In the genomic region with DNA sequence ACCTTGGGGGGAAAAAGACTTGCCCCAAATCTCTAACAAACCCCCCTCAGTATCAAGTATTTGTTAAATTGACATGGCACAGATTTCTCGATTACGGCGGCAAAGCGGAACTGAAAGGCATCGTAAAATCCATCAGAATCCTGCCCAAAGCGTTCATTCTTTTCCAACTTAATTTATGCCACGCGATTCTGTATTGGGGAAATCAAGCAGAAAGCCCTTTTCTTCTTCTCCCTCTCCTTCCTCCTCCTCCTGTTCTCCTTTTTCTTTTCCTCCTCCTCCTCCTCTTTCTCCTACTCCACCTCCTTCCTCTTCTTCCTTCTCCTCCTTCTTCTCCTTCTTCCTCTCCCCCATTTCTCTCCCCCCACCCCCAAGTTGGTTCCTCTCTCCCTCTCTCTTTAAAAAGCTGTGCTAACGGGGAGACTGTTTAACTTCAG, we compare ENCODE assay signal across 13 cellular contexts. TPM values are rescaled to one million over a fixed set of nuclear protein-coding genes. Genes with fewer than 3 reads are reported as not detected.
DNase-seq lines count a peak whose midpoint lies in the region; ATAC-seq and TF ChIP-seq lines count a peak whose summit lies in the region.
"Had no signal": no experiment of that assay in that cellular context is flagged by ENCODE, and none has a peak within 500 bp of the region (broad histone marks: within the 10 kb centered on the region; RNA-seq: fewer than 3 reads in every experiment).

No MANE protein-coding gene starts in this region.

- peaks cover 50% of the 10 kb centered on the region for H3K27me3 Mint-ChIP-seq in activated CD4-positive, alpha-beta memory T cell treated with anti-CD3 and anti-CD28 coated beads for 36 hours

- no peaks in the 10 kb centered on the region for H3K9me2 ChIP-seq in neural cell (ENCODE audit: insufficient read depth, low read length)

- no peak overlapping the region for H3K9ac ChIP-seq in IMR-90 (ENCODE audit: low read depth, low read length)
- peak overlapping the region; percentile 28 for H3K9ac ChIP-seq in neural cell (ENCODE audit: low read length)

- peaks cover 3% of the 10 kb centered on the region for H3F3A ChIP-seq in neural cell (ENCODE audit: insufficient read depth, low read length, poor library complexity, severe bottlenecking)

- TF ChIP-seq POLR2A in IMR-90 (IDR thresholded peaks at IDR 0.05; ENCODE audit: low read depth, low read length), result no peak

- no peaks in the 10 kb centered on the region for H3K36me3 ChIP-seq in IMR-90 (ENCODE audit: control insufficient read depth, insufficient read depth, low read length)
- H3K36me3 ChIP-seq in neural cell (ENCODE audit: insufficient read depth, low read length), result no peaks in the 10 kb centered on the region
- H3K36me3 ChIP-seq: ovary had no signal

- H3K4me1 ChIP-seq in IMR-90 (ENCODE audit: control insufficient read depth, insufficient read depth, low read length), result peaks cover 4% of the 10 kb centered on the region; the same call in 1 of the 2 replicates

- H3K9me3 ChIP-seq in IMR-90 (ENCODE audit: control insufficient read depth, insufficient read depth, low read length) (peaks cover 4% of the 10 kb centered on the region; the same call in 1 of the 2 replicates), neural cell (ENCODE audit: low read length) (no peaks in the 10 kb centered on the region)
- H3K9me3 ChIP-seq: ovary had no signal

- H3K56ac ChIP-seq in IMR-90 (ENCODE audit: extremely low read depth, insufficient read depth, low read length), result no peak overlapping the region

- CTCF ChIA-PET in IMR-90 (lab: Yijun Ruan, JAX), result interaction anchor here (0.7 to 1.8 kb wide), 3 partner anchors 462 to 504 kb away, joined by 3 to 9 read pairs (median 4); no protein-coding TSS in a partner anchor
- CTCF ChIA-PET in activated CD4-positive, alpha-beta memory T cell treated with anti-CD3 and anti-CD28 coated beads for 36 hours (lab: Charles Lee), result interaction anchor here (0.7 to 1.5 kb wide), 5 partner anchors 9 to 462 kb away, joined by 3 to 6 read pairs (median 3); no protein-coding TSS in a partner anchor

- no peak for ATAC-seq in IMR-90 (ENCODE audit: low read depth)

- no TSS peak for BruUV-seq in IMR-90 (replicated peaks; lab: Mats Ljungman, UMichigan)

- H2AK5ac ChIP-seq in IMR-90 (ENCODE audit: low read depth, low read length), result no peak overlapping the region

- no peak for TF ChIP-seq RAD21 in IMR-90 (IDR thresholded peaks at IDR 0.05; ENCODE audit: low read length)
- no peak for TF ChIP-seq RAD21 in neural cell (conservative IDR thresholded peaks at IDR 0.05)

- H3K27me3 ChIP-seq in IMR-90 (ENCODE audit: control insufficient read depth, insufficient read depth, low read length) (peaks cover 83% of the 10 kb centered on the region), dorsolateral prefrontal cortex (peaks cover 0 to 85% (median 37%) of the 10 kb centered on the region in 45 donors), neural cell (ENCODE audit: insufficient read depth, low read depth, low read length) (peaks cover 32% of the 10 kb centered on the region)

- no peak overlapping the region for H3K4me3 Mint-ChIP-seq in activated CD4-positive, alpha-beta memory T cell treated with anti-CD3 and anti-CD28 coated beads for 36 hours
- H3K4me3 Mint-ChIP-seq: activated naive CD4-positive, alpha-beta T cell treated with anti-CD3 and anti-CD28 coated beads, Interleukin-2, amount 10 ng/mL, durations not matched to agents 7 days and 5 days had no signal

- in situ Hi-C loops in IMR-90 (cut with MboI; ENCODE audit: low sequenced_read_pairs), result no loop called here

- H3K14ac ChIP-seq in IMR-90 (replicated peaks; ENCODE audit: low read depth, low read length), result no peak overlapping the region

- H2BK5ac ChIP-seq in IMR-90 (ENCODE audit: low read depth, low read length, poor library complexity, severe bottlenecking), result no peak overlapping the region

- no peak for TF ChIP-seq EP300 in neural cell (conservative IDR thresholded peaks at IDR 0.05; ENCODE audit: poor library complexity, severe bottlenecking)

- H3K18ac ChIP-seq in IMR-90 (ENCODE audit: low read depth, low read length), result no peak overlapping the region

- H3K23ac ChIP-seq in IMR-90 (ENCODE audit: low read depth, low read length), result no peak overlapping the region

- H3K36me3 Mint-ChIP-seq in activated CD4-positive, alpha-beta memory T cell treated with anti-CD3 and anti-CD28 coated beads for 36 hours, result no peaks in the 10 kb centered on the region

- no peak overlapping the region for H4K5ac ChIP-seq in IMR-90 (ENCODE audit: low read depth, low read length)

- POLR2A ChIA-PET in IMR-90 (lab: Charles Lee; ENCODE audit: unreplicated experiment), result no interaction called here
- POLR2A ChIA-PET in activated CD4-positive, alpha-beta memory T cell treated with anti-CD3 and anti-CD28 coated beads for 36 hours (lab: Charles Lee), result interaction anchor here (1.1 kb wide), 1 partner anchor 13 kb away, joined by 3 read pairs; a partner anchor contains a TSS

- H3K9me1 ChIP-seq in IMR-90 (ENCODE audit: insufficient read depth, low read length), result peaks cover 4% of the 10 kb centered on the region; the same call in 1 of the 2 replicates

- H2BK15ac ChIP-seq in IMR-90 (ENCODE audit: low read depth, low read length), result no peak overlapping the region

- DNase-seq in AG10803 (ENCODE audit: low read depth), result no peak
- no peak for DNase-seq in IMR-90
- no peak for DNase-seq in dorsolateral prefrontal cortex
- no peak for DNase-seq in ureter (ENCODE audit: low spot score)
- no peak for DNase-seq in activated CD4-positive, alpha-beta memory T cell treated with anti-CD3 and anti-CD28 coated beads for 36 hours
- no peak for DNase-seq in stimulated activated naive CD4-positive, alpha-beta T cell treated with Interleukin-2 at 50 U/mL for 16 hours (lab: John Stamatoyannopoulos, UW)
- no peak for DNase-seq in dedifferentiated amniotic fluid mesenchymal stem cell (ENCODE audit: extremely low spot score)
- DNase-seq: activated naive CD4-positive, alpha-beta T cell treated with anti-CD3 and anti-CD28 coated beads, Interleukin-2, amount 10 ng/mL, durations not matched to agents 7 days and 5 days; MM.1S; NK-92 treated with Interleukin-12 subunit alpha and Interleukin-12 subunit beta, amount 100 ng/mL, for 24 hours; ovary had no signal

- no peak overlapping the region for H2BK20ac ChIP-seq in IMR-90 (ENCODE audit: low read depth, low read length)

- 16% methylated on average over 8 of the region's 9 CpGs; no CpG with 5 or more reads in 1 of the 2 experiments for WGBS in IMR-90 (ENCODE audit: extremely low coverage in 2 of 2, insufficient read length in 1 of 2), 2 experiments

- no peak overlapping the region for H4K91ac ChIP-seq in IMR-90 (ENCODE audit: insufficient read depth, low read depth, low read length)

- H2AFZ ChIP-seq in IMR-90 (replicated peaks; ENCODE audit: low read length, poor library complexity) (no peak overlapping the region), neural cell (ENCODE audit: low read depth, low read length) (no peak overlapping the region)

- intact Hi-C loops in IMR-90 (cut with micrococcal nuclease), result loop anchor here (5.0 to 10.0 kb wide), 2 partner anchors 239 to 459 kb away; no protein-coding TSS in a partner anchor
- intact Hi-C loops in dorsolateral prefrontal cortex (cut with DNase I), result loop anchor here (2.0 to 10.0 kb wide), 5 partner anchors 241 to 501 kb away; no protein-coding TSS in a partner anchor
- intact Hi-C loops in activated CD4-positive, alpha-beta memory T cell treated with anti-CD3 and anti-CD28 coated beads for 36 hours (cut with micrococcal nuclease), result loop anchor here (2.0 to 10.0 kb wide), 7 partner anchors 146 to 591 kb away; a partner anchor contains a TSS

- H2BK120ac ChIP-seq in IMR-90 (ENCODE audit: low read depth, low read length), result no peak overlapping the region

- no peak overlapping the region for H2AK9ac ChIP-seq in IMR-90 (replicated peaks; ENCODE audit: low read depth, low read length, poor library complexity)

- no peaks in the 10 kb centered on the region for H3K9me3 Mint-ChIP-seq in activated CD4-positive, alpha-beta memory T cell treated with anti-CD3 and anti-CD28 coated beads for 36 hours
- H3K9me3 Mint-ChIP-seq: activated naive CD4-positive, alpha-beta T cell treated with anti-CD3 and anti-CD28 coated beads, Interleukin-2, amount 10 ng/mL, durations not matched to agents 7 days and 5 days had no signal

- H3K27ac Mint-ChIP-seq in activated CD4-positive, alpha-beta memory T cell treated with anti-CD3 and anti-CD28 coated beads for 36 hours, result no peak overlapping the region
- H3K27ac Mint-ChIP-seq: activated naive CD4-positive, alpha-beta T cell treated with anti-CD3 and anti-CD28 coated beads, Interleukin-2, amount 10 ng/mL, durations not matched to agents 7 days and 5 days had no signal

- H4K20me1 ChIP-seq in IMR-90 (ENCODE audit: insufficient read depth, low read length) (no peaks in the 10 kb centered on the region; the same call in 1 of the 2 replicates), neural cell (ENCODE audit: insufficient read depth) (peaks cover 9% of the 10 kb centered on the region)

- H3K79me1 ChIP-seq in IMR-90 (ENCODE audit: low read depth in 1 of 2, low read length in 2 of 2), result no peaks in the 10 kb centered on the region

- peak overlapping the region; percentile 26 for H3K4me3 ChIP-seq in AG10803 (ENCODE audit: low read length)
- no peak overlapping the region for H3K4me3 ChIP-seq in IMR-90 (ENCODE audit: insufficient read depth, low read depth, low read length)
- H3K4me3 ChIP-seq in dorsolateral prefrontal cortex, result peak overlapping the region in 58 of 59 donors; percentile 3 to 92 (median 72)
- peak overlapping the region; percentile 97 for H3K4me3 ChIP-seq in neural cell (ENCODE audit: low read length)
- H3K4me3 ChIP-seq: lung, ovary had no signal

- H4K8ac ChIP-seq in IMR-90 (ENCODE audit: low read depth in 2 of 2, low read length in 2 of 2), result no peak overlapping the region

- H3K27ac ChIP-seq in IMR-90 (ENCODE audit: insufficient read depth, low read length) (no peak overlapping the region), dorsolateral prefrontal cortex (peak overlapping the region in 54 of 59 donors; percentile 20 to 98 (median 94)), neural cell (ENCODE audit: low read length) (no peak overlapping the region)
- H3K27ac ChIP-seq: ovary had no signal

- no peak overlapping the region for H3K4ac ChIP-seq in IMR-90 (ENCODE audit: low read depth, low read length)

- dilution Hi-C loops in IMR-90 (cut with HindIII; ENCODE audit: low sequenced_read_pairs, unreplicated experiment), result no loop called here

- peaks cover 16% of the 10 kb centered on the region for H3K79me2 ChIP-seq in neural cell (replicated peaks; ENCODE audit: insufficient read depth, low read length)

- no peak for TF ChIP-seq CTCF in AG10803 (conservative IDR thresholded peaks at IDR 0.05; ENCODE audit: low read length)
- TF ChIP-seq CTCF in IMR-90 (conservative IDR thresholded peaks at IDR 0.05; ENCODE audit: low read depth, low read length), result no peak
- TF ChIP-seq CTCF in dorsolateral prefrontal cortex (IDR thresholded peaks at IDR 0.05 in 54 of 56, conservative IDR thresholded peaks at IDR 0.05 in 2 of 56; ENCODE audit: low read depth in 1 of 56, partially characterized antibody in 56 of 56), result no peak
- no peak for TF ChIP-seq CTCF in neural cell (IDR thresholded peaks at IDR 0.05; ENCODE audit: poor library complexity, severe bottlenecking)

- H3K4me1 Mint-ChIP-seq in activated CD4-positive, alpha-beta memory T cell treated with anti-CD3 and anti-CD28 coated beads for 36 hours (ENCODE audit: low read depth), result peaks cover 38% of the 10 kb centered on the region

- H3K4me2 ChIP-seq in IMR-90 (ENCODE audit: low read depth, low read length) (0 out of 2 replicates have a peak overlapping the region, but pooled peaks have one; percentile 26), neural cell (ENCODE audit: low read length) (no peak overlapping the region)

RNA-seq across cellular contexts. Expression of a gene that starts 2.5 kb away (rescaled TPM):
- total RNA-seq in IMR-90 (2012; rRNA removed) (under 0.01 TPM in 2 replicates), dorsolateral prefrontal cortex (10 to 100 TPM in 104 of 120 experiments, 1 to 10 TPM in 16; 4.7 to 47.2 (median 15.7) TPM), ureter (16.1 TPM)
- polyA plus RNA-seq in IMR-90 (2012; rRNA removed) (0.17 and 0.31 TPM in 2 replicates), neural cell (24.6 and 26.1 TPM in 2 replicates)
- polyA plus RNA-seq in IMR-90 (2012; cell fraction: cytosol; rRNA removed), result 0.40 TPM in 2 replicates
- polyA plus RNA-seq in IMR-90 (2012; cell fraction: nucleus; rRNA removed; ENCODE audit: low replicate concordance), result 1.1 and 1.4 TPM in 2 replicates
- polyA minus RNA-seq in neural cell, result 25.9 and 26.1 TPM in 2 replicates
- total RNA-seq in activated CD4-positive, alpha-beta memory T cell treated with anti-CD3 and anti-CD28 coated beads for 36 hours, result under 1 TPM; 0.41 to 0.55 TPM

RNA-seq across cellular contexts. Expression of a gene that starts 13.1 kb away (rescaled TPM):
- total RNA-seq in IMR-90 (2012; rRNA removed) (20.8 and 28.0 TPM in 2 replicates), dorsolateral prefrontal cortex (10 to 100 TPM; 37.3 to 72.0 (median 55.7) TPM), ureter (54.5 TPM)
- polyA plus RNA-seq in IMR-90 (2012; rRNA removed) (12.6 and 15.3 TPM in 2 replicates), neural cell (14.1 and 17.9 TPM in 2 replicates)
- polyA plus RNA-seq in IMR-90 (2012; cell fraction: cytosol; rRNA removed), result 5.5 and 6.1 TPM in 2 replicates
- polyA plus RNA-seq in IMR-90 (2012; cell fraction: nucleus; rRNA removed; ENCODE audit: low replicate concordance), result 6.5 and 20.3 TPM in 2 replicates
- polyA minus RNA-seq in neural cell, result 43.6 and 48.9 TPM in 2 replicates
- total RNA-seq in activated CD4-positive, alpha-beta memory T cell treated with anti-CD3 and anti-CD28 coated beads for 36 hours, result 10 to 100 TPM; 18.4 to 20.0 TPM

Comparison
In these comparisons a context has a peak if more than half of its experiments do, and no peak if none do; other contexts are left out.
1. H3K27ac ChIP-seq: peak in dorsolateral prefrontal cortex (54 of 59); none in IMR-90 (single experiment) and neural cell (single experiment).